Comparison of ENCODE assay signal across 1 cellular context in genomic region chrX:118345401-118346257, GRCh38.
A peak's percentile ranks its signal among the peaks of the same experiment; 100 is the strongest.
TF ChIP-seq lines count a peak whose summit lies in the region.

TSS of gene WDR44 (plus strand) at chrX:118346106. CDS start at chrX:118346504, 398 bp downstream.

TF ChIP-seq in K562, 482 proteins besides CTCF, POLR2A, EP300 and RAD21 (continued from another document and continues in another):
- TF ChIP-seq ZBTB40 (IDR thresholded peaks at IDR 0.05) (no peak), ZBTB40 (CRISPR knock-in tag; IDR thresholded peaks at IDR 0.05) (no peak), RBM25 (IDR thresholded peaks at IDR 0.05; ENCODE audit: low read depth, low read length, severe bottlenecking) (no peak), AFF1 (IDR thresholded peaks at IDR 0.05; ENCODE audit: low read depth in 1 of 2, partially characterized antibody in 2 of 2) (no peak), USF1 (CRISPR knock-in tag; IDR thresholded peaks at IDR 0.05) (0 out of 2 replicates have a peak, but pooled peaks have one; percentile 17), POLR3G (IDR thresholded peaks at IDR 0.05; ENCODE audit: extremely low read depth, insufficient read length, insufficient replicate concordance) (no peak), RAD51 (IDR thresholded peaks at IDR 0.05; ENCODE audit: borderline replicate concordance, low read depth) (no peak), TEAD1 (CRISPR knock-in tag; IDR thresholded peaks at IDR 0.05) (peak in 1 of 2 experiments; percentile 55; a peak in 2 of 4 replicates), POLR2H (tag; IDR thresholded peaks at IDR 0.05; ENCODE audit: low read depth) (peak; percentile 84), ATF7 (IDR thresholded peaks at IDR 0.05) (peak; percentile 80), AFF4 (CRISPR knock-in tag; IDR thresholded peaks at IDR 0.05) (no peak), CREBBP (IDR thresholded peaks at IDR 0.05; ENCODE audit: low read depth, low read length) (no peak), SNRNP70 (optimal IDR thresholded peaks at IDR 0.05; ENCODE audit: low read depth, low read length) (no peak), PATZ1 (CRISPR knock-in tag; IDR thresholded peaks at IDR 0.05; ENCODE audit: borderline replicate concordance) (no peak), ZNF518B (CRISPR knock-in tag; IDR thresholded peaks at IDR 0.05) (no peak), ZNF408 (CRISPR knock-in tag; IDR thresholded peaks at IDR 0.05; ENCODE audit: low read depth) (no peak), CHD4 (IDR thresholded peaks at IDR 0.05; ENCODE audit: insufficient read depth, insufficient replicate concordance, low read depth, low read length, poor library complexity, severe bottlenecking) (no peak), TBP (optimal IDR thresholded peaks at IDR 0.05; ENCODE audit: low read depth, low read length) (peak; percentile 82), ZNF740 (CRISPR knock-in tag; IDR thresholded peaks at IDR 0.05) (no peak), ZNF740 (tag; IDR thresholded peaks at IDR 0.05) (no peak), ZBTB33 (CRISPR knock-in tag; IDR thresholded peaks at IDR 0.05) (0 out of 2 replicates have a peak, but pooled peaks have one; percentile 23), TCF7L2 (IDR thresholded peaks at IDR 0.05; ENCODE audit: low read depth, low read length) (0 out of 2 replicates have a peak, but pooled peaks have one; percentile 21), ZNF174 (CRISPR knock-in tag; IDR thresholded peaks at IDR 0.05) (no peak), NFIC (IDR thresholded peaks at IDR 0.05) (peak; percentile 89)
